ENCODE assay signal across 20 cellular contexts in the genomic region with DNA sequence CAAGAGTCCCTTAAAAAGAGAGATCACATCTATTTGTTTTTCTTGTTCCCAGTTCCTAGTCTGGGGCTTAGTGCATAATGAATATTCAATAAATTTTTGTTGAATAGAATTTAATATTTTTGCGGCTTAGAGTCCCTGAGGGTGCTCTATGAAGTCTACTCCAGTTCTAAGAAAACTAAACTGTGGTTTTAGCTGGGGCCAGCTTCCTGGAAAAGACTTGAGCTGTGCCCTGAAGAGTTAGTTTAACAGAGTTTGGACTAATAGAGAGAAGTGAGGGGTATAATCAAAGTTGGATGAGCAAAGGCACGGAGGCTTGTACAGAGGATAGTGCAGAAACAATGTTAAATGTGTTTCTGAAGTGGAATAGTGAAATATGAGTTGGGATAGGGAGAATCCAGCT.
"Had no signal": no experiment of that assay in that cellular context is flagged by ENCODE, and none has a peak within 500 bp of the region (broad histone marks: within the 10 kb centered on the region; RNA-seq: fewer than 3 reads in every experiment).

No MANE protein-coding gene starts in this region.

- H3K27ac ChIP-seq: dorsolateral prefrontal cortex, pancreas had no signal

- H3K36me3 Mint-ChIP-seq: stimulated activated effector memory CD8-positive, alpha-beta T cell treated with anti-CD3 and anti-CD28 coated beads, Interleukin-12 subunit alpha, Interleukin-12 subunit beta, amount 100 ng/mL, for 72 hours had no signal

- H3K27me3 Mint-ChIP-seq: progenitor cell of endocrine pancreas had no signal

- ATAC-seq: heart left ventricle; left lobe of liver; mucosa of descending colon; pancreas; right cardiac atrium; stimulated activated effector memory CD8-positive, alpha-beta T cell treated with anti-CD3 and anti-CD28 coated beads, Interleukin-12 subunit alpha, Interleukin-12 subunit beta, amount 100 ng/mL, for 72 hours had no signal

- H3K27ac Mint-ChIP-seq: nephron; progenitor cell of endocrine pancreas; stimulated activated effector memory CD8-positive, alpha-beta T cell treated with anti-CD3 and anti-CD28 coated beads, Interleukin-12 subunit alpha, Interleukin-12 subunit beta, amount 100 ng/mL, for 72 hours; stimulated activated naive CD8-positive, alpha-beta T cell treated with anti-CD3 and anti-CD28 coated beads, Interleukin-15, Interleukin-2, amounts not matched to agents 100 ng/mL and 50 ng/mL, for 24 hours had no signal

- H3K4me3 ChIP-seq: dorsolateral prefrontal cortex, heart left ventricle, mucosa of descending colon, pancreas, testis, tibial nerve had no signal

- H3K27me3 ChIP-seq: dorsolateral prefrontal cortex, heart left ventricle, pancreas, testis, tibial nerve had no signal

- DNase-seq: cortex of kidney; dorsolateral prefrontal cortex; effector CD8-positive, alpha-beta T cell; heart left ventricle; hippocampal formation; kidney glomerular epithelial cell; mammary epithelial cell; mucosa of descending colon; occipital lobe; pancreas; right cardiac atrium; stimulated activated CD4-positive, alpha-beta T cell treated with anti-CD3 and anti-CD28 coated beads, Interleukin-4, amount 100 ng/mL, for 1 hour; stimulated activated CD8-positive, alpha-beta memory T cell treated with anti-CD3 and anti-CD28 coated beads, Interleukin-4, amount 100 ng/mL, for 48 hours; testis had no signal

- H3K36me3 ChIP-seq: heart left ventricle, pancreas, tibial nerve had no signal

- H3K9me3 Mint-ChIP-seq: nephron; stimulated activated effector memory CD8-positive, alpha-beta T cell treated with anti-CD3 and anti-CD28 coated beads, Interleukin-12 subunit alpha, Interleukin-12 subunit beta, amount 100 ng/mL, for 72 hours; stimulated activated naive CD8-positive, alpha-beta T cell treated with anti-CD3 and anti-CD28 coated beads, Interleukin-15, Interleukin-2, amounts not matched to agents 100 ng/mL and 50 ng/mL, for 24 hours had no signal

- H3K4me1 ChIP-seq: pancreas, testis had no signal

- H3K4me3 Mint-ChIP-seq: nephron; stimulated activated effector memory CD8-positive, alpha-beta T cell treated with anti-CD3 and anti-CD28 coated beads, Interleukin-12 subunit alpha, Interleukin-12 subunit beta, amount 100 ng/mL, for 72 hours; stimulated activated naive CD8-positive, alpha-beta T cell treated with anti-CD3 and anti-CD28 coated beads, Interleukin-15, Interleukin-2, amounts not matched to agents 100 ng/mL and 50 ng/mL, for 24 hours had no signal

- H3K9me3 ChIP-seq: heart left ventricle, mucosa of descending colon, pancreas, testis, tibial nerve had no signal
